In the genomic region with DNA sequence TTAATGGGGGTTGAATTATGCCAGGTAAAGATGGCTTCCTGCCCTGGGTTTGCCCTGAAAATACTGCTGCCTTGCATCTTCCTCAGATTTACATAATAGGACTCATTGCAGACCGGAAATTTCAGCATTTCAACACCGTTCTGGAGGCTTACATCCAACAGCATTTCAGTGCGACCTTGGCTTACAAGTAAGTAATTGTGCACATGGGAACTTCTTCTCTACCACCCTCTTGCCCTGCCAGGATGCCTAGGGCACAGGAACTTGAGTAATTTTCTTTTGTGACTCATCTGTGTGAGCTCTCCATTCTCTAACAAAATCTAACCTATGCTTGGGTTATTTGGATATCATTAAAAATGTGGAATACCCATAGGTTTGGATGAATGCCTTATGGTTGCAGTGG, we compare ENCODE assay signal across 19 cellular contexts.
A peak's percentile ranks its signal among the peaks of the same experiment; 100 is the strongest.
DNase-seq lines count a peak whose midpoint lies in the region; ATAC-seq and TF ChIP-seq lines count a peak whose summit lies in the region.
"Had no signal": no experiment of that assay in that cellular context is flagged by ENCODE, and none has a peak within 500 bp of the region (broad histone marks: within the 10 kb centered on the region; RNA-seq: fewer than 3 reads in every experiment).

No MANE protein-coding gene starts in this region.

- H3K4me1 ChIP-seq in SK-N-SH (ENCODE audit: control insufficient read depth in 1 of 2, insufficient read depth in 2 of 2, low read depth in 1 of 2, low read length in 1 of 2) (peaks cover 0 to 20% of the 10 kb centered on the region in 2 experiments; a peak in 2 of 4 replicates), RWPE2 (ENCODE audit: insufficient read depth, poor library complexity, severe bottlenecking) (peaks cover 16% of the 10 kb centered on the region), spleen (peaks cover 0 to 26% (median 8%) of the 10 kb centered on the region in 6 donors)
- H3K4me1 ChIP-seq: ascending aorta had no signal

- WGBS in SK-N-SH (ENCODE audit: low lambda C conversion rate) = 63% methylated on average over 3 of the region's 3 CpGs
- WGBS in spleen, 5 donors = 39 to 72% (median 58%) methylated on average over 3 of the region's 3 CpGs

- TF ChIP-seq POLR2A in spleen (IDR thresholded peaks at IDR 0.05) = no peak

- no peak overlapping the region for H3K27ac ChIP-seq in SK-N-SH (ENCODE audit: low read depth in 2 of 2, low read length in 1 of 2)
- peak overlapping the region; percentile 77 for H3K27ac ChIP-seq in RWPE2 (ENCODE audit: poor library complexity, severe bottlenecking)
- H3K27ac ChIP-seq in spleen = peak overlapping the region in 5 of 8 donors; percentile 3 to 75 (median 67)
- H3K27ac ChIP-seq: 22Rv1, ascending aorta, hepatocyte, thyroid gland had no signal

- intact Hi-C loops in spleen (cut with DNase I; ENCODE audit: low total_unique reads) = no loop called here

- TF ChIP-seq CTCF in SK-N-SH (IDR thresholded peaks at IDR 0.05) = no peak
- TF ChIP-seq CTCF in RWPE2 (IDR thresholded peaks at IDR 0.05; ENCODE audit: poor library complexity, severe bottlenecking) = no peak
- no peak for TF ChIP-seq CTCF in spleen (IDR thresholded peaks at IDR 0.05 in 8 of 11, conservative IDR thresholded peaks at IDR 0.05 in 3 of 11)

- H2AFZ ChIP-seq in SK-N-SH (ENCODE audit: low read depth) = no peak overlapping the region
- H2AFZ ChIP-seq: hepatocyte had no signal

- no peaks in the 10 kb centered on the region for H3K9me2 ChIP-seq in SK-N-SH

- no peaks in the 10 kb centered on the region for H3K9me3 ChIP-seq in SK-N-SH
- no peaks in the 10 kb centered on the region for H3K9me3 ChIP-seq in RWPE2 (ENCODE audit: severe bottlenecking)
- no peaks in the 10 kb centered on the region for H3K9me3 ChIP-seq in spleen
- H3K9me3 ChIP-seq: ascending aorta, thyroid gland had no signal

- no peak overlapping the region for H3K9ac ChIP-seq in SK-N-SH

- no peaks in the 10 kb centered on the region for H4K20me1 ChIP-seq in SK-N-SH (ENCODE audit: insufficient read depth)

- no peak for TF ChIP-seq RAD21 in SK-N-SH (IDR thresholded peaks at IDR 0.05; ENCODE audit: low read length)

- peaks cover 4% of the 10 kb centered on the region for H3F3A ChIP-seq in SK-N-SH (replicated peaks; ENCODE audit: insufficient read depth)

- TF ChIP-seq EP300 in SK-N-SH (IDR thresholded peaks at IDR 0.05; ENCODE audit: borderline replicate concordance in 1 of 2, low read depth in 1 of 2, low read length in 1 of 2) = no peak

- H3K36me3 ChIP-seq in SK-N-SH (replicated peaks in 1 of 2; ENCODE audit: control insufficient read depth in 1 of 2, insufficient read depth in 2 of 2, low read length in 1 of 2) = peaks cover 0 to 11% of the 10 kb centered on the region in 2 experiments
- no peaks in the 10 kb centered on the region for H3K36me3 ChIP-seq in RWPE2 (ENCODE audit: low read depth)
- peaks cover 0 to 100% (median 82%) of the 10 kb centered on the region in 6 donors for H3K36me3 ChIP-seq in spleen
- H3K36me3 ChIP-seq: ascending aorta, thyroid gland had no signal

- ATAC-seq in SK-N-SH treated with all-trans-retinoic acid at 6 μM for 48 hours (no peak; the same call in 2 of the 3 replicates), RWPE2 (ENCODE audit: low read depth) (peak; percentile 99), esophagus mucosa (peak; percentile 77), HG03457 (IDR thresholded peaks at IDR 0.05; ENCODE audit: unreplicated experiment) (no peak)
- ATAC-seq: K562 had no signal

- H3K4me3 ChIP-seq in SK-N-SH (ENCODE audit: low read depth in 2 of 2, low read length in 1 of 2) (no peak overlapping the region), RWPE2 (ENCODE audit: severe bottlenecking) (no peak overlapping the region), spleen (no peak overlapping the region)
- H3K4me3 ChIP-seq: ascending aorta, hepatocyte, K562, thyroid gland had no signal

- CTCF ChIA-PET in SK-N-SH (lab: Yijun Ruan, JAX) = interaction anchor here (1.1 to 2.5 kb wide), 3 partner anchors 19 to 499 kb away, joined by 4 to 10 read pairs (median 4); partner anchors contain the start of gene INSYN2B

- POLR2A ChIA-PET in SK-N-SH (lab: Yijun Ruan, JAX) = no interaction called here

- H3K4me2 ChIP-seq in SK-N-SH = no peak overlapping the region; the same call in 1 of the 2 replicates
- H3K4me2 ChIP-seq: hepatocyte had no signal

- H3K27me3 ChIP-seq in SK-N-SH (ENCODE audit: insufficient read depth) = no peaks in the 10 kb centered on the region
- no peaks in the 10 kb centered on the region for H3K27me3 ChIP-seq in RWPE2 (ENCODE audit: insufficient read depth, poor library complexity, severe bottlenecking)
- no peaks in the 10 kb centered on the region for H3K27me3 ChIP-seq in spleen (replicated peaks in 1 of 7)
- H3K27me3 ChIP-seq: ascending aorta, thyroid gland had no signal

- DNase-seq in SK-N-SH (no peak), RWPE2 (ENCODE audit: low spot score) (peak; percentile 87), spleen (no peak), T-helper 2 cell (no peak)
- no peak for DNase-seq in activated naive CD4-positive, alpha-beta T cell (lab: John Stamatoyannopoulos, UW)
- DNase-seq: activated CD4-positive, alpha-beta T cell treated with anti-CD3 and anti-CD28 coated beads for 1 hour; activated T-cell treated with anti-CD3 and anti-CD28 coated beads, Interleukin-2, amount 50 U/mL, for 24 hours; effector CD8-positive, alpha-beta T cell; NCI-H1930; NCI-H774; stimulated activated CD4-positive, alpha-beta T cell treated with anti-CD3 and anti-CD28 coated beads, Interleukin-12 subunit alpha, Interleukin-12 subunit beta, amount 100 ng/mL, for 4 hours; thyroid gland had no signal

- no peaks in the 10 kb centered on the region for H3K79me2 ChIP-seq in SK-N-SH (ENCODE audit: insufficient read depth)
- H3K79me2 ChIP-seq: hepatocyte had no signal

TF ChIP-seq in SK-N-SH, 30 proteins besides CTCF, POLR2A, EP300 and RAD21:
- TF ChIP-seq FOXJ3 (CRISPR knock-in tag; IDR thresholded peaks at IDR 0.05) (no peak), NRF1 (IDR thresholded peaks at IDR 0.05; ENCODE audit: low read depth, low read length) (no peak), FOSL2 (IDR thresholded peaks at IDR 0.05; ENCODE audit: borderline replicate concordance, low read depth) (0 out of 2 replicates have a peak, but pooled peaks have one; percentile 27), USF2 (IDR thresholded peaks at IDR 0.05; ENCODE audit: borderline replicate concordance, low read depth, low read length) (no peak)

TF ChIP-seq in SK-N-SH treated with all-trans-retinoic acid at 6 μM for 48 hours, 23 proteins besides CTCF, POLR2A, EP300 and RAD21 (continues in another document):
- TF ChIP-seq PATZ1 (CRISPR knock-in tag; IDR thresholded peaks at IDR 0.05; ENCODE audit: borderline replicate concordance) (no peak), ZNF8 (CRISPR knock-in tag; IDR thresholded peaks at IDR 0.05) (no peak), SNAI2 (CRISPR knock-in tag; IDR thresholded peaks at IDR 0.05) (no peak), CSRNP3 (CRISPR knock-in tag; IDR thresholded peaks at IDR 0.05) (no peak), TCF4 (CRISPR knock-in tag; IDR thresholded peaks at IDR 0.05; ENCODE audit: borderline replicate concordance) (no peak), OSR1 (CRISPR knock-in tag; IDR thresholded peaks at IDR 0.05) (no peak), BACH2 (CRISPR knock-in tag; IDR thresholded peaks at IDR 0.05; ENCODE audit: borderline replicate concordance) (no peak)

Comparison
In these comparisons a context has a peak if more than half of its experiments do, and no peak if none do; other contexts are left out.
1. H3K27ac ChIP-seq: peak in RWPE2 (single experiment) and spleen (5 of 8); none in SK-N-SH (0 of 2).
2. ATAC-seq: peak in RWPE2 (single experiment) and esophagus mucosa (single experiment); none in SK-N-SH treated with all-trans-retinoic acid at 6 μM for 48 hours (single experiment) and HG03457 (single experiment).